1 cellular context compared by ENCODE assay signal in the genomic region with DNA sequence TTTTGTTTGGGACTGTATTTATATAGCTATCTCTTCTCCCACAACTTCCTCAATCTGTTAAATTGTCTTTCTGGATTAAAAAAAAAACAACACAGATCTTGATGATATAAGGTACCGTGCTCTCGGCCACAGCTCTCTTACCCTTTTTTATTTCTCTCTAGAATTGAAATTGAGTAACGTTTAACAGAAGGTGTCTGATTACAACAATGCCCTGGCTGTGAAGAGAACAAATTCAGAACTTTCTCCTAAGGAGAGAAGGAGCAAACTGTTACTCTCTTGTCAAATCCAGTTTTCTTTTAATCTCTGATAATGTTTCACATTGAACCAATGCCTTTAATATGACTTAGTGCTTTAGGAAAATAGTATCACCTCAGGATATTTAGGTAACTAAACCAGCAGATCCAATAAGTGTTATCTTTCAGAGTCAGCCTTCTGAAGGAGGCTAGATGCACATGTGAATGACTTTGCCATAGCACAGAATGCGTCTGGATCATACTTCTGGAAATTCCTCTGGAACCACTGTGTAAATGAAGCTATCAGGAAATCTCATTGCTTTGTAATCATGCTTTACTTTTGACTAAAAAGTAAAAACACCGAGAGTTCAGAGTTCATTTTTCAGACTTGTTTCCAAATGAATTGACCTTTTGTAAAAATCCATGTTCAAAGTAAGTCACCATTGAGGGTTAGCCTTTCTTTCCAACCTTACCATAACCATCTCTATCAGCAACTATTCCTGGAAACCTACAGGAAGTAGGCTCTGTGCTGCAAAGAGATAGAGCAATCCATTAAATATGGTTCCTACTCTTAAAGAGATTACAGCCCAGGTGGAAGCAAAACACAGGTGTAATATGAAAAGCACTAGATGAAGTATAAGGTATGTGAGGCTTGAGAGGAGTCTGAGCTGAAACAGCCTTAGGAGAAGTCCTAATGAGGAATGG.
TF ChIP-seq lines count a peak whose summit lies in the region.

No MANE protein-coding gene starts in this region.

TF ChIP-seq in HepG2, 621 proteins besides CTCF, POLR2A, EP300 and RAD21 (continued from another document and continues in another):
- TF ChIP-seq, protein P1, sequence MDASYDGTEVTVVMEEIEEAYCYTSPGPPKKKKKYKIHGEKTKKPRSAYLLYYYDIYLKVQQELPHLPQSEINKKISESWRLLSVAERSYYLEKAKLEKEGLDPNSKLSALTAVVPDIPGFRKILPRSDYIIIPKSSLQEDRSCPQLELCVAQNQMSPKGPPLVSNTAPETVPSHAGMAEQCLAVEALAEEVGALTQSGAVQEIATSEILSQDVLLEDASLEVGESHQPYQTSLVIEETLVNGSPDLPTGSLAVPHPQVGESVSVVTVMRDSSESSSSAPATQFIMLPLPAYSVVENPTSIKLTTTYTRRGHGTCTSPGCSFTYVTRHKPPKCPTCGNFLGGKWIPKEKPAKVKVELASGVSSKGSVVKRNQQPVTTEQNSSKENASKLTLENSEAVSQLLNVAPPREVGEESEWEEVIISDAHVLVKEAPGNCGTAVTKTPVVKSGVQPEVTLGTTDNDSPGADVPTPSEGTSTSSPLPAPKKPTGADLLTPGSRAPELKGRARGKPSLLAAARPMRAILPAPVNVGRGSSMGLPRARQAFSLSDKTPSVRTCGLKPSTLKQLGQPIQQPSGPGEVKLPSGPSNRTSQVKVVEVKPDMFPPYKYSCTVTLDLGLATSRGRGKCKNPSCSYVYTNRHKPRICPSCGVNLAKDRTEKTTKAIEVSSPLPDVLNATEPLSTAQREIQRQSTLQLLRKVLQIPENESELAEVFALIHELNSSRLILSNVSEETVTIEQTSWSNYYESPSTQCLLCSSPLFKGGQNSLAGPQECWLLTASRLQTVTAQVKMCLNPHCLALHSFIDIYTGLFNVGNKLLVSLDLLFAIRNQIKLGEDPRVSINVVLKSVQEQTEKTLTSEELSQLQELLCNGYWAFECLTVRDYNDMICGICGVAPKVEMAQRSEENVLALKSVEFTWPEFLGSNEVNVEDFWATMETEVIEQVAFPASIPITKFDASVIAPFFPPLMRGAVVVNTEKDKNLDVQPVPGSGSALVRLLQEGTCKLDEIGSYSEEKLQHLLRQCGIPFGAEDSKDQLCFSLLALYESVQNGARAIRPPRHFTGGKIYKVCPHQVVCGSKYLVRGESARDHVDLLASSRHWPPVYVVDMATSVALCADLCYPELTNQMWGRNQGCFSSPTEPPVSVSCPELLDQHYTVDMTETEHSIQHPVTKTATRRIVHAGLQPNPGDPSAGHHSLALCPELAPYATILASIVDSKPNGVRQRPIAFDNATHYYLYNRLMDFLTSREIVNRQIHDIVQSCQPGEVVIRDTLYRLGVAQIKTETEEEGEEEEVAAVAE (CRISPR knock-in tag; IDR thresholded peaks at IDR 0.05; ENCODE audit: borderline replicate concordance) = peak; percentile 35; the same call in 1 of the 2 replicates
- TF ChIP-seq CREM (IDR thresholded peaks at IDR 0.05) (peak; percentile 90), CREM (CRISPR knock-in tag; IDR thresholded peaks at IDR 0.05) (no peak), CHD4 (IDR thresholded peaks at IDR 0.05; ENCODE audit: borderline replicate concordance, low read length) (peak; percentile 95), HDAC1 (CRISPR knock-in tag; IDR thresholded peaks at IDR 0.05) (peak; percentile 62), ZFP1 (CRISPR knock-in tag; IDR thresholded peaks at IDR 0.05) (peak; percentile 84), YY1 (IDR thresholded peaks at IDR 0.05; ENCODE audit: insufficient read depth, insufficient replicate concordance, low read depth, low read length) (peak; percentile 31), ZSCAN29 (CRISPR knock-in tag; conservative IDR thresholded peaks at IDR 0.05) (peak; percentile 31; the same call in 1 of the 2 replicates), BCL6 (CRISPR knock-in tag; IDR thresholded peaks at IDR 0.05) (peak; percentile 100), KDM1A (CRISPR knock-in tag; IDR thresholded peaks at IDR 0.05) (peak; percentile 95), HOXD1 (CRISPR knock-in tag; IDR thresholded peaks at IDR 0.05) (peak; percentile 61; the same call in 1 of the 2 replicates), IRF2 (CRISPR knock-in tag; IDR thresholded peaks at IDR 0.05) (peak; percentile 79; the same call in 1 of the 2 replicates), SATB2 (CRISPR knock-in tag; IDR thresholded peaks at IDR 0.05) (peak; percentile 68; the same call in 1 of the 2 replicates), BRCA1 (CRISPR knock-in tag; IDR thresholded peaks at IDR 0.05) (peak; percentile 59; the same call in 1 of the 2 replicates), GFI1 (CRISPR knock-in tag; IDR thresholded peaks at IDR 0.05; ENCODE audit: borderline replicate concordance) (peak; percentile 14; the same call in 1 of the 2 replicates), ZNF749 (CRISPR knock-in tag; IDR thresholded peaks at IDR 0.05; ENCODE audit: borderline replicate concordance) (peak; percentile 68; the same call in 1 of the 2 replicates), ZNF263 (CRISPR knock-in tag; IDR thresholded peaks at IDR 0.05) (no peak), TCF7 (IDR thresholded peaks at IDR 0.05; ENCODE audit: low read depth) (peak; percentile 92), SP140L (CRISPR knock-in tag; IDR thresholded peaks at IDR 0.05; ENCODE audit: borderline replicate concordance) (peak; percentile 92; the same call in 1 of the 2 replicates), SP1 (IDR thresholded peaks at IDR 0.05) (no peak), SP1 (CRISPR knock-in tag; IDR thresholded peaks at IDR 0.05) (no peak), SCMH1 (CRISPR knock-in tag; IDR thresholded peaks at IDR 0.05; ENCODE audit: borderline replicate concordance) (no peak), SKI (IDR thresholded peaks at IDR 0.05; ENCODE audit: partially characterized antibody) (peak; percentile 77), MIER2 (CRISPR knock-in tag; IDR thresholded peaks at IDR 0.05) (0 out of 2 replicates have a peak, but pooled peaks have one; percentile 36), RBFOX2 (IDR thresholded peaks at IDR 0.05; ENCODE audit: low read depth, low read length) (no peak), ZNF230 (CRISPR knock-in tag; IDR thresholded peaks at IDR 0.05) (0 out of 2 replicates have a peak, but pooled peaks have one; percentile 30)
- TF ChIP-seq, protein P2, sequence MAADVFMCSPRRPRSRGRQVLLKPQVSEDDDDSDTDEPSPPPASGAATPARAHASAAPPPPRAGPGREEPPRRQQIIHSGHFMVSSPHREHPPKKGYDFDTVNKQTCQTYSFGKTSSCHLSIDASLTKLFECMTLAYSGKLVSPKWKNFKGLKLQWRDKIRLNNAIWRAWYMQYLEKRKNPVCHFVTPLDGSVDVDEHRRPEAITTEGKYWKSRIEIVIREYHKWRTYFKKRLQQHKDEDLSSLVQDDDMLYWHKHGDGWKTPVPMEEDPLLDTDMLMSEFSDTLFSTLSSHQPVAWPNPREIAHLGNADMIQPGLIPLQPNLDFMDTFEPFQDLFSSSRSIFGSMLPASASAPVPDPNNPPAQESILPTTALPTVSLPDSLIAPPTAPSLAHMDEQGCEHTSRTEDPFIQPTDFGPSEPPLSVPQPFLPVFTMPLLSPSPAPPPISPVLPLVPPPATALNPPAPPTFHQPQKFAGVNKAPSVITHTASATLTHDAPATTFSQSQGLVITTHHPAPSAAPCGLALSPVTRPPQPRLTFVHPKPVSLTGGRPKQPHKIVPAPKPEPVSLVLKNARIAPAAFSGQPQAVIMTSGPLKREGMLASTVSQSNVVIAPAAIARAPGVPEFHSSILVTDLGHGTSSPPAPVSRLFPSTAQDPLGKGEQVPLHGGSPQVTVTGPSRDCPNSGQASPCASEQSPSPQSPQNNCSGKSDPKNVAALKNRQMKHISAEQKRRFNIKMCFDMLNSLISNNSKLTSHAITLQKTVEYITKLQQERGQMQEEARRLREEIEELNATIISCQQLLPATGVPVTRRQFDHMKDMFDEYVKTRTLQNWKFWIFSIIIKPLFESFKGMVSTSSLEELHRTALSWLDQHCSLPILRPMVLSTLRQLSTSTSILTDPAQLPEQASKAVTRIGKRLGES (CRISPR knock-in tag; IDR thresholded peaks at IDR 0.05; ENCODE audit: borderline replicate concordance) = 0 out of 2 replicates have a peak, but pooled peaks have one; percentile 57
- TF ChIP-seq, protein P3, sequence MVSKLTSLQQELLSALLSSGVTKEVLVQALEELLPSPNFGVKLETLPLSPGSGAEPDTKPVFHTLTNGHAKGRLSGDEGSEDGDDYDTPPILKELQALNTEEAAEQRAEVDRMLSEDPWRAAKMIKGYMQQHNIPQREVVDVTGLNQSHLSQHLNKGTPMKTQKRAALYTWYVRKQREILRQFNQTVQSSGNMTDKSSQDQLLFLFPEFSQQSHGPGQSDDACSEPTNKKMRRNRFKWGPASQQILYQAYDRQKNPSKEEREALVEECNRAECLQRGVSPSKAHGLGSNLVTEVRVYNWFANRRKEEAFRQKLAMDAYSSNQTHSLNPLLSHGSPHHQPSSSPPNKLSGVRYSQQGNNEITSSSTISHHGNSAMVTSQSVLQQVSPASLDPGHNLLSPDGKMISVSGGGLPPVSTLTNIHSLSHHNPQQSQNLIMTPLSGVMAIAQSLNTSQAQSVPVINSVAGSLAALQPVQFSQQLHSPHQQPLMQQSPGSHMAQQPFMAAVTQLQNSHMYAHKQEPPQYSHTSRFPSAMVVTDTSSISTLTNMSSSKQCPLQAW (CRISPR knock-in tag; IDR thresholded peaks at IDR 0.05) = peak; percentile 54
- TF ChIP-seq, protein P4, sequence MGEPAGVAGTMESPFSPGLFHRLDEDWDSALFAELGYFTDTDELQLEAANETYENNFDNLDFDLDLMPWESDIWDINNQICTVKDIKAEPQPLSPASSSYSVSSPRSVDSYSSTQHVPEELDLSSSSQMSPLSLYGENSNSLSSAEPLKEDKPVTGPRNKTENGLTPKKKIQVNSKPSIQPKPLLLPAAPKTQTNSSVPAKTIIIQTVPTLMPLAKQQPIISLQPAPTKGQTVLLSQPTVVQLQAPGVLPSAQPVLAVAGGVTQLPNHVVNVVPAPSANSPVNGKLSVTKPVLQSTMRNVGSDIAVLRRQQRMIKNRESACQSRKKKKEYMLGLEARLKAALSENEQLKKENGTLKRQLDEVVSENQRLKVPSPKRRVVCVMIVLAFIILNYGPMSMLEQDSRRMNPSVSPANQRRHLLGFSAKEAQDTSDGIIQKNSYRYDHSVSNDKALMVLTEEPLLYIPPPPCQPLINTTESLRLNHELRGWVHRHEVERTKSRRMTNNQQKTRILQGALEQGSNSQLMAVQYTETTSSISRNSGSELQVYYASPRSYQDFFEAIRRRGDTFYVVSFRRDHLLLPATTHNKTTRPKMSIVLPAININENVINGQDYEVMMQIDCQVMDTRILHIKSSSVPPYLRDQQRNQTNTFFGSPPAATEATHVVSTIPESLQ (CRISPR knock-in tag; conservative IDR thresholded peaks at IDR 0.05) = 0 out of 2 replicates have a peak, but pooled peaks have one; percentile 52
- TF ChIP-seq, protein P5, sequence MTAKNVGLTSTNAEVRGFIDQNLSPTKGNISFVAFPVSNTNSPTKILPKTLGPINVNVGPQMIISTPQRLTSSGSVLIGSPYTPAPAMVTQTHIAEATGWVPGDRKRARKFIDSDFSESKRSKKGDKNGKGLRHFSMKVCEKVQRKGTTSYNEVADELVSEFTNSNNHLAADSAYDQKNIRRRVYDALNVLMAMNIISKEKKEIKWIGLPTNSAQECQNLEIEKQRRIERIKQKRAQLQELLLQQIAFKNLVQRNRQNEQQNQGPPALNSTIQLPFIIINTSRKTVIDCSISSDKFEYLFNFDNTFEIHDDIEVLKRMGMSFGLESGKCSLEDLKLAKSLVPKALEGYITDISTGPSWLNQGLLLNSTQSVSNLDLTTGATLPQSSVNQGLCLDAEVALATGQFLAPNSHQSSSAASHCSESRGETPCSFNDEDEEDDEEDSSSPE (CRISPR knock-in tag; IDR thresholded peaks at IDR 0.05) = 0 out of 2 replicates have a peak, but pooled peaks have one; percentile 30
- TF ChIP-seq, protein P6, sequence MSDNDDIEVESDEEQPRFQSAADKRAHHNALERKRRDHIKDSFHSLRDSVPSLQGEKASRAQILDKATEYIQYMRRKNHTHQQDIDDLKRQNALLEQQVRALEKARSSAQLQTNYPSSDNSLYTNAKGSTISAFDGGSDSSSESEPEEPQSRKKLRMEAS (IDR thresholded peaks at IDR 0.05) = peak; percentile 43
- TF ChIP-seq, protein P7, sequence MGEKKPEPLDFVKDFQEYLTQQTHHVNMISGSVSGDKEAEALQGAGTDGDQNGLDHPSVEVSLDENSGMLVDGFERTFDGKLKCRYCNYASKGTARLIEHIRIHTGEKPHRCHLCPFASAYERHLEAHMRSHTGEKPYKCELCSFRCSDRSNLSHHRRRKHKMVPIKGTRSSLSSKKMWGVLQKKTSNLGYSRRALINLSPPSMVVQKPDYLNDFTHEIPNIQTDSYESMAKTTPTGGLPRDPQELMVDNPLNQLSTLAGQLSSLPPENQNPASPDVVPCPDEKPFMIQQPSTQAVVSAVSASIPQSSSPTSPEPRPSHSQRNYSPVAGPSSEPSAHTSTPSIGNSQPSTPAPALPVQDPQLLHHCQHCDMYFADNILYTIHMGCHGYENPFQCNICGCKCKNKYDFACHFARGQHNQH (CRISPR knock-in tag; IDR thresholded peaks at IDR 0.05) = peak; percentile 77; the same call in 1 of the 2 replicates
- TF ChIP-seq, protein P8, sequence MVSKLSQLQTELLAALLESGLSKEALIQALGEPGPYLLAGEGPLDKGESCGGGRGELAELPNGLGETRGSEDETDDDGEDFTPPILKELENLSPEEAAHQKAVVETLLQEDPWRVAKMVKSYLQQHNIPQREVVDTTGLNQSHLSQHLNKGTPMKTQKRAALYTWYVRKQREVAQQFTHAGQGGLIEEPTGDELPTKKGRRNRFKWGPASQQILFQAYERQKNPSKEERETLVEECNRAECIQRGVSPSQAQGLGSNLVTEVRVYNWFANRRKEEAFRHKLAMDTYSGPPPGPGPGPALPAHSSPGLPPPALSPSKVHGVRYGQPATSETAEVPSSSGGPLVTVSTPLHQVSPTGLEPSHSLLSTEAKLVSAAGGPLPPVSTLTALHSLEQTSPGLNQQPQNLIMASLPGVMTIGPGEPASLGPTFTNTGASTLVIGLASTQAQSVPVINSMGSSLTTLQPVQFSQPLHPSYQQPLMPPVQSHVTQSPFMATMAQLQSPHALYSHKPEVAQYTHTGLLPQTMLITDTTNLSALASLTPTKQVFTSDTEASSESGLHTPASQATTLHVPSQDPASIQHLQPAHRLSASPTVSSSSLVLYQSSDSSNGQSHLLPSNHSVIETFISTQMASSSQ (IDR thresholded peaks at IDR 0.05; ENCODE audit: low read depth) = peak; percentile 83
- TF ChIP-seq, protein P8 (CRISPR knock-in tag; IDR thresholded peaks at IDR 0.05; ENCODE audit: borderline replicate concordance) = peak; percentile 83; the same call in 1 of the 2 replicates
